10 cellular contexts compared by ENCODE assay signal in the genomic region with DNA sequence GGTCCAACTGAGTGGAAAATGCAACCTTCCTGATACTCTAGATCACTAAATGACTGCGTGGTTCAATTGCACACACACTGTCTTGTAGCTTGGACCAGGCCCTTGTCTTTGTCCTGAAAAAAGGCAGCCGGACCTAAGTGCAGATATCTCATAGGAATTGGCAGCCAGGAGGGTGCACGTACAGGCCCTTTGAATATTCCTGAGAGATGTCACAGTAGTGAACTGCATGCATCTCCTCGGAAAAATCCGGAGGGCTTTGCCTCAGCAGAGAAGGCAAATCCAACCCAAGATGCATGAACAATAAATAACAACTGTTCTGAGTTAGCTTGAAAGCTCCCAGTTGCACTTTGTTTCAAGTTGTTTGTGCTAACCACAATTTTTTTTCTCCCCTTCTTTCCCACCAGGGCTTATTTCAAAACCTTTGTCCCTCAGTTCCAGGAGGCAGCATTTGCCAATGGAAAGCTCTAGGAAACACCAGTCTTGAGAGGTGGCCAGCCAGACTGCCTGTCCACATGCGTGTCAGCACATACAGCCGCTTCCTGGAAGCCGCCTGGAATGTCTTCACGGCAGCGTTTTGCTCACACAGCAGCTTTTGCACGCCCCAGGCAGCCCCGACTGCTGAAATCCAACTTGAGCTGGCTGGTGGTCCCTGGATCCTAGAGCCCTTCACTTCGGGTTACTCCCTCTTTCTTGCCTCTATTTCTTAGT. TPM values are rescaled to one million over a fixed set of nuclear protein-coding genes. Genes with fewer than 3 reads are reported as not detected.
DNase-seq lines count a peak whose midpoint lies in the region; ATAC-seq, FAIRE-seq and TF ChIP-seq lines count a peak whose summit lies in the region.
"Had no signal": no experiment of that assay in that cellular context is flagged by ENCODE, and none has a peak within 500 bp of the region (broad histone marks: within the 10 kb centered on the region; RNA-seq: fewer than 3 reads in every experiment).

No MANE protein-coding gene starts in this region.

- H3K18ac ChIP-seq in H1 (ENCODE audit: extremely low read depth, low read length) = no peak overlapping the region

- H3K23ac ChIP-seq in H1 (ENCODE audit: insufficient read length) = no peak overlapping the region

- H2BK120ac ChIP-seq in H1 (replicated peaks; ENCODE audit: low read depth, low read length) = no peak overlapping the region

- no peak overlapping the region for H2BK12ac ChIP-seq in H1 (ENCODE audit: low read depth, low read length)

- no peak overlapping the region for H3K14ac ChIP-seq in H1 (ENCODE audit: insufficient read length)

- H3K27me3 ChIP-seq in H1 (replicated peaks in 1 of 4; ENCODE audit: control insufficient read depth in 3 of 4, extremely low read depth in 1 of 4, insufficient read depth in 3 of 4, low read length in 3 of 4) (no peaks in the 10 kb centered on the region), transverse colon (no peaks in the 10 kb centered on the region), Karpas-422 (ENCODE audit: low read length) (no peaks in the 10 kb centered on the region)

- no peaks in the 10 kb centered on the region for H3K36me3 ChIP-seq in H1 (ENCODE audit: control insufficient read depth in 2 of 4, insufficient read depth in 4 of 4, low read length in 3 of 4)
- no peaks in the 10 kb centered on the region for H3K36me3 ChIP-seq in transverse colon
- H3K36me3 ChIP-seq in Karpas-422 (ENCODE audit: insufficient read depth, low read length) = no peaks in the 10 kb centered on the region

- no peak overlapping the region for H2AK5ac ChIP-seq in H1 (ENCODE audit: low read depth, low read length)

- H3K79me2 ChIP-seq in H1 (ENCODE audit: control insufficient read depth in 1 of 2, insufficient read depth in 2 of 2, low read length in 2 of 2) (no peaks in the 10 kb centered on the region), Karpas-422 (ENCODE audit: low read length) (no peaks in the 10 kb centered on the region)

- H3K56ac ChIP-seq in H1 (replicated peaks; ENCODE audit: insufficient read length, low read depth, low read length) = no peak overlapping the region

- no peak overlapping the region for H3K9ac ChIP-seq in H1 (replicated peaks in 1 of 4; ENCODE audit: extremely low read depth in 1 of 4, low read depth in 3 of 4, low read length in 3 of 4)
- no peak overlapping the region for H3K9ac ChIP-seq in Karpas-422 (ENCODE audit: low read length)

- no peak overlapping the region for H3K4ac ChIP-seq in H1 (replicated peaks; ENCODE audit: insufficient read length, low read depth, low read length)

- no peaks in the 10 kb centered on the region for H3K79me1 ChIP-seq in H1 (ENCODE audit: low read depth, low read length)

- no peak overlapping the region; the same call in 1 of the 2 replicates for H2BK5ac ChIP-seq in H1 (ENCODE audit: low read depth, low read length)

- POLR2A ChIA-PET in H1 (lab: Charles Lee; ENCODE audit: partially characterized antibody) = interaction anchor here (0.8 kb wide), 1 partner anchor 54 kb away, joined by 3 read pairs; the partner anchor contains the start of gene FOSL2

- DNase-seq in LHCN-M2 (ENCODE audit: low read depth) (peak; percentile 92), H1 (ENCODE audit: low read depth in 1 of 2, low spot score in 2 of 2) (no peak), mesenteric fat pad (ENCODE audit: low spot score) (peak; percentile 91), transverse colon (peak; percentile 60), Karpas-422 (no peak), midbrain (lab: John Stamatoyannopoulos, UW) (no peak), cerebellum (ENCODE audit: low spot score) (no peak)
- DNase-seq: SHP77 treated with DMSO at 0.1 percent for 48 hours; stimulated activated naive CD4-positive, alpha-beta T cell treated with Interleukin-2 at 50 U/mL for 16 hours had no signal

- H3K9me2 ChIP-seq in Karpas-422 (replicated peaks; ENCODE audit: insufficient read depth, low read length) = no peaks in the 10 kb centered on the region

- 85% methylated on average over 13 of the region's 13 CpGs; no CpG with 5 or more reads in 1 of the 2 experiments for WGBS in H1 (ENCODE audit: extremely low coverage in 1 of 2, insufficient coverage in 1 of 2, insufficient read length in 1 of 2, insufficient replicate concordance in 2 of 2, low coverage in 1 of 2, low lambda C conversion rate in 2 of 2, missing lambda C conversion rate in 1 of 2), 2 experiments
- WGBS in transverse colon (ENCODE audit: low coverage in 1 of 2), 2 donors = 58 to 65% methylated on average over 8 to 13 of the region's 13 CpGs

- TF ChIP-seq EP300 in H1 (IDR thresholded peaks at IDR 0.05; ENCODE audit: borderline replicate concordance in 1 of 2, low read depth in 2 of 2, low read length in 2 of 2) (no peak), transverse colon (IDR thresholded peaks at IDR 0.05; ENCODE audit: low read depth) (peak; percentile 55)

- TF ChIP-seq RAD21 in H1 (IDR thresholded peaks at IDR 0.05 in 1 of 2, conservative IDR thresholded peaks at IDR 0.05 in 1 of 2; ENCODE audit: low read depth in 2 of 2, low read length in 2 of 2) = no peak

- no peak for ATAC-seq in HG03097 (IDR thresholded peaks at IDR 0.05; ENCODE audit: low FRiP score, unreplicated experiment)

- H3K4me3 ChIP-seq in H1 (ENCODE audit: extremely low read depth in 1 of 4, insufficient read depth in 2 of 4, low read depth in 3 of 4, low read length in 4 of 4) (no peak overlapping the region), transverse colon (no peak overlapping the region), Karpas-422 (ENCODE audit: low read length) (no peak overlapping the region)

- no peak overlapping the region for H2BK15ac ChIP-seq in H1 (ENCODE audit: low read length)

- no peak overlapping the region for H4K8ac ChIP-seq in H1 (ENCODE audit: extremely low read depth, insufficient read depth, low read length)

- H2AFZ ChIP-seq in H1 (ENCODE audit: low read length) (no peak overlapping the region), Karpas-422 (ENCODE audit: low read length) (no peak overlapping the region)

- H3K27ac ChIP-seq in H1 (ENCODE audit: low read depth, low read length) (no peak overlapping the region), transverse colon (peak overlapping the region; percentile 58 to 68 (median 62)), Karpas-422 (ENCODE audit: low read length) (no peak overlapping the region)

- no peaks in the 10 kb centered on the region for H3K23me2 ChIP-seq in H1 (ENCODE audit: low read depth, low read length)

- no peak overlapping the region for H4K91ac ChIP-seq in H1 (replicated peaks; ENCODE audit: insufficient read length, low read length)

- peaks cover 3 to 7% (median 5%) of the 10 kb centered on the region in 4 experiments; a peak in 6 of 7 replicates for H3K4me1 ChIP-seq in H1 (replicated peaks in 1 of 4; ENCODE audit: control insufficient read depth in 3 of 4, insufficient read depth in 4 of 4, low read length in 3 of 4)
- H3K4me1 ChIP-seq in transverse colon = peaks cover 6 to 34% (median 12%) of the 10 kb centered on the region in 4 donors
- no peaks in the 10 kb centered on the region for H3K4me1 ChIP-seq in Karpas-422 (ENCODE audit: low read length)

- TF ChIP-seq POLR2A in H1 (IDR thresholded peaks at IDR 0.05; ENCODE audit: control extremely low read depth in 1 of 2, low read depth in 2 of 2, low read length in 2 of 2) (no peak), transverse colon (IDR thresholded peaks at IDR 0.05) (no peak)

- no peak overlapping the region for H4K5ac ChIP-seq in H1 (ENCODE audit: insufficient read length, low read depth, low read length)

- no peak for TF ChIP-seq CTCF in H1 (IDR thresholded peaks at IDR 0.05; ENCODE audit: control extremely low read depth in 1 of 3, insufficient read depth in 1 of 3, low read depth in 1 of 3, low read length in 3 of 3)
- no peak for TF ChIP-seq CTCF in transverse colon (IDR thresholded peaks at IDR 0.05)

- H3K4me2 ChIP-seq in H1 (ENCODE audit: insufficient read depth in 1 of 2, low read depth in 2 of 2, low read length in 2 of 2) (no peak overlapping the region), Karpas-422 (ENCODE audit: low read depth, low read length, poor library complexity, severe bottlenecking) (no peak overlapping the region)

- H3K9me3 ChIP-seq in H1 (ENCODE audit: insufficient read depth in 2 of 2, low read depth in 1 of 2, low read length in 1 of 2) (no peaks in the 10 kb centered on the region), transverse colon (no peaks in the 10 kb centered on the region), Karpas-422 (ENCODE audit: low read length) (no peaks in the 10 kb centered on the region)

- intact Hi-C loops in transverse colon (cut with DNase I; ENCODE audit: low total_unique reads) = no loop called here

- H2BK20ac ChIP-seq in H1 (ENCODE audit: low read length) = no peak overlapping the region

- H4K20me1 ChIP-seq in H1 (replicated peaks in 1 of 2; ENCODE audit: control insufficient read depth in 1 of 2, insufficient read depth in 2 of 2, low read length in 2 of 2) (no peaks in the 10 kb centered on the region), Karpas-422 (ENCODE audit: insufficient read depth, low read depth, low read length) (no peaks in the 10 kb centered on the region)

- in situ Hi-C loops in transverse colon (cut with MboI; ENCODE audit: low pct_ligation_motif_present in 1 of 4, low pct_unique_long_range_greater_than_20kb in 1 of 4, low sequenced_read_pairs in 3 of 4) = no loop called here

- CTCF ChIA-PET in H1 (lab: Charles Lee; ENCODE audit: partially characterized antibody) = interaction anchor here (0.6 to 4.1 kb wide), 2 partner anchors 11 to 474 kb away, joined by 6 to 14 read pairs; no protein-coding TSS in a partner anchor

- no peak for FAIRE-seq in H1 (lab: Jason Lieb, UNC)

TF ChIP-seq in H1, 55 proteins besides CTCF, POLR2A, EP300 and RAD21 (continues in another document):
- TF ChIP-seq POU5F1 (IDR thresholded peaks at IDR 0.05; ENCODE audit: low read depth, low read length) (no peak), CHD2 (IDR thresholded peaks at IDR 0.05; ENCODE audit: low read length) (no peak)

RNA-seq across cellular contexts. Expression of gene FOSL2, which starts 54.5 kb away (rescaled TPM):
- total RNA-seq in LHCN-M2 (2014; rRNA removed) (50.7 and 62.2 TPM in 2 replicates), mesenteric fat pad (259 TPM), transverse colon (100 to 1,000 TPM; 135 to 358 (median 233) TPM), cerebellum (5.8 TPM)
- polyA plus RNA-seq in LHCN-M2 (2012) = 46.8 TPM
- total RNA-seq in H1 (2021; fragmentation: NEBNext Ultra II Directional; extraction: Animal tissue kit (Norgen Biotek cat#: 25700)) = 4.5 and 5.5 TPM in 2 replicates
- polyA plus RNA-seq in H1 (2011; rRNA removed) = 1.5 TPM in 2 replicates
- polyA plus RNA-seq in H1 (2011; cell fraction: cytosol; rRNA removed) = 1.5 TPM
- polyA plus RNA-seq in H1 (2011; cell fraction: nucleus; rRNA removed) = 2.2 TPM
- 2.6 to 2.8 TPM (median 2.6 TPM) in 4 replicates for polyA plus RNA-seq in H1 (2012, experiment 1 of 2)
- 1.9 TPM for polyA plus RNA-seq in H1 (2012, experiment 2 of 2)
- polyA plus RNA-seq in H1 (2013, experiment 1 of 2) = 0.89 TPM
- polyA plus RNA-seq in H1 (2013, experiment 2 of 2) = 0.90 TPM
- polyA minus RNA-seq in H1 (2011; rRNA and poly(A)+ RNA removed) = 2.7 and 3.0 TPM in 2 replicates
- polyA minus RNA-seq in H1 (2011; cell fraction: cytosol; rRNA and poly(A)+ RNA removed) = 2.6 TPM
- 4.0 TPM for polyA minus RNA-seq in H1 (2011; cell fraction: nucleus; rRNA and poly(A)+ RNA removed)
- total RNA-seq in Karpas-422 (2014; rRNA removed; shearing (Covaris generic); ENCODE audit: low replicate concordance) = 0.30 and 0.61 TPM in 2 replicates

Comparison
In these comparisons a context has a peak if more than half of its experiments do, and no peak if none do; other contexts are left out.
1. DNase-seq: peak in LHCN-M2 (single experiment), mesenteric fat pad (single experiment) and transverse colon (single experiment); none in H1 (0 of 2), Karpas-422 (single experiment), midbrain (single experiment) and cerebellum (single experiment).
2. H3K27ac ChIP-seq: peak in transverse colon (4 of 4); none in H1 (single experiment) and Karpas-422 (single experiment).